ENCODE assay signal across 1 cellular context in genomic region chr19:58554494-58555368, GRCh38.
TF ChIP-seq lines count a peak whose summit lies in the region.

CHMP2A (minus strand) TSS chr19:58555105; CDS start chr19:58554212, 893 bp downstream.

TF ChIP-seq in HepG2, 621 proteins besides CTCF, POLR2A, EP300 and RAD21 (continued from another document and continues in another):
- no peak for TF ChIP-seq TFE3 (CRISPR knock-in tag; IDR thresholded peaks at IDR 0.05)
- TF ChIP-seq KDM3A (CRISPR knock-in tag; IDR thresholded peaks at IDR 0.05; ENCODE audit: low read depth): 0 out of 2 replicates have a peak, but pooled peaks have one; percentile 31
- no peak for TF ChIP-seq FOXO1 (CRISPR knock-in tag; IDR thresholded peaks at IDR 0.05)
- 0 out of 2 replicates have a peak, but pooled peaks have one; percentile 10 for TF ChIP-seq EED (CRISPR knock-in tag; IDR thresholded peaks at IDR 0.05)
- TF ChIP-seq, protein P1, sequence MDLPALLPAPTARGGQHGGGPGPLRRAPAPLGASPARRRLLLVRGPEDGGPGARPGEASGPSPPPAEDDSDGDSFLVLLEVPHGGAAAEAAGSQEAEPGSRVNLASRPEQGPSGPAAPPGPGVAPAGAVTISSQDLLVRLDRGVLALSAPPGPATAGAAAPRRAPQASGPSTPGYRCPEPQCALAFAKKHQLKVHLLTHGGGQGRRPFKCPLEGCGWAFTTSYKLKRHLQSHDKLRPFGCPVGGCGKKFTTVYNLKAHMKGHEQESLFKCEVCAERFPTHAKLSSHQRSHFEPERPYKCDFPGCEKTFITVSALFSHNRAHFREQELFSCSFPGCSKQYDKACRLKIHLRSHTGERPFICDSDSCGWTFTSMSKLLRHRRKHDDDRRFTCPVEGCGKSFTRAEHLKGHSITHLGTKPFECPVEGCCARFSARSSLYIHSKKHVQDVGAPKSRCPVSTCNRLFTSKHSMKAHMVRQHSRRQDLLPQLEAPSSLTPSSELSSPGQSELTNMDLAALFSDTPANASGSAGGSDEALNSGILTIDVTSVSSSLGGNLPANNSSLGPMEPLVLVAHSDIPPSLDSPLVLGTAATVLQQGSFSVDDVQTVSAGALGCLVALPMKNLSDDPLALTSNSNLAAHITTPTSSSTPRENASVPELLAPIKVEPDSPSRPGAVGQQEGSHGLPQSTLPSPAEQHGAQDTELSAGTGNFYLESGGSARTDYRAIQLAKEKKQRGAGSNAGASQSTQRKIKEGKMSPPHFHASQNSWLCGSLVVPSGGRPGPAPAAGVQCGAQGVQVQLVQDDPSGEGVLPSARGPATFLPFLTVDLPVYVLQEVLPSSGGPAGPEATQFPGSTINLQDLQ (CRISPR knock-in tag; IDR thresholded peaks at IDR 0.05): no peak
- no peak for TF ChIP-seq CC2D1A (CRISPR knock-in tag; IDR thresholded peaks at IDR 0.05)
- TF ChIP-seq ZNF451 (CRISPR knock-in tag; IDR thresholded peaks at IDR 0.05): no peak
- no peak for TF ChIP-seq TGIF2 (CRISPR knock-in tag; IDR thresholded peaks at IDR 0.05)
- no peak for TF ChIP-seq KDM1A (CRISPR knock-in tag; IDR thresholded peaks at IDR 0.05)
- TF ChIP-seq CCAR2 (optimal IDR thresholded peaks at IDR 0.05; ENCODE audit: low read depth, low read length): no peak
- TF ChIP-seq, protein P2, sequence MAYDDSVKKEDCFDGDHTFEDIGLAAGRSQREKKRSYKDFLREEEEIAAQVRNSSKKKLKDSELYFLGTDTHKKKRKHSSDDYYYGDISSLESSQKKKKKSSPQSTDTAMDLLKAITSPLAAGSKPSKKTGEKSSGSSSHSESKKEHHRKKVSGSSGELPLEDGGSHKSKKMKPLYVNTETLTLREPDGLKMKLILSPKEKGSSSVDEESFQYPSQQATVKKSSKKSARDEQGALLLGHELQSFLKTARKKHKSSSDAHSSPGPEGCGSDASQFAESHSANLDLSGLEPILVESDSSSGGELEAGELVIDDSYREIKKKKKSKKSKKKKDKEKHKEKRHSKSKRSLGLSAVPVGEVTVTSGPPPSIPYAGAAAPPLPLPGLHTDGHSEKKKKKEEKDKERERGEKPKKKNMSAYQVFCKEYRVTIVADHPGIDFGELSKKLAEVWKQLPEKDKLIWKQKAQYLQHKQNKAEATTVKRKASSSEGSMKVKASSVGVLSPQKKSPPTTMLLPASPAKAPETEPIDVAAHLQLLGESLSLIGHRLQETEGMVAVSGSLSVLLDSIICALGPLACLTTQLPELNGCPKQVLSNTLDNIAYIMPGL (CRISPR knock-in tag; IDR thresholded peaks at IDR 0.05; ENCODE audit: borderline replicate concordance in 1 of 2, low read depth in 1 of 2): peak in 1 of 2 experiments; percentile 62; a peak in 3 of 4 replicates
- TF ChIP-seq, protein P3, sequence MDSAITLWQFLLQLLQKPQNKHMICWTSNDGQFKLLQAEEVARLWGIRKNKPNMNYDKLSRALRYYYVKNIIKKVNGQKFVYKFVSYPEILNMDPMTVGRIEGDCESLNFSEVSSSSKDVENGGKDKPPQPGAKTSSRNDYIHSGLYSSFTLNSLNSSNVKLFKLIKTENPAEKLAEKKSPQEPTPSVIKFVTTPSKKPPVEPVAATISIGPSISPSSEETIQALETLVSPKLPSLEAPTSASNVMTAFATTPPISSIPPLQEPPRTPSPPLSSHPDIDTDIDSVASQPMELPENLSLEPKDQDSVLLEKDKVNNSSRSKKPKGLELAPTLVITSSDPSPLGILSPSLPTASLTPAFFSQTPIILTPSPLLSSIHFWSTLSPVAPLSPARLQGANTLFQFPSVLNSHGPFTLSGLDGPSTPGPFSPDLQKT (CRISPR knock-in tag; IDR thresholded peaks at IDR 0.05; ENCODE audit: borderline replicate concordance): no peak
- no peak for TF ChIP-seq HNF4A (CRISPR knock-in tag; IDR thresholded peaks at IDR 0.05)
- peak; percentile 35; the same call in 1 of the 2 replicates for TF ChIP-seq ATF1 (CRISPR knock-in tag; IDR thresholded peaks at IDR 0.05)
- no peak for TF ChIP-seq RCOR2 (CRISPR knock-in tag; IDR thresholded peaks at IDR 0.05)
- TF ChIP-seq, protein P4, sequence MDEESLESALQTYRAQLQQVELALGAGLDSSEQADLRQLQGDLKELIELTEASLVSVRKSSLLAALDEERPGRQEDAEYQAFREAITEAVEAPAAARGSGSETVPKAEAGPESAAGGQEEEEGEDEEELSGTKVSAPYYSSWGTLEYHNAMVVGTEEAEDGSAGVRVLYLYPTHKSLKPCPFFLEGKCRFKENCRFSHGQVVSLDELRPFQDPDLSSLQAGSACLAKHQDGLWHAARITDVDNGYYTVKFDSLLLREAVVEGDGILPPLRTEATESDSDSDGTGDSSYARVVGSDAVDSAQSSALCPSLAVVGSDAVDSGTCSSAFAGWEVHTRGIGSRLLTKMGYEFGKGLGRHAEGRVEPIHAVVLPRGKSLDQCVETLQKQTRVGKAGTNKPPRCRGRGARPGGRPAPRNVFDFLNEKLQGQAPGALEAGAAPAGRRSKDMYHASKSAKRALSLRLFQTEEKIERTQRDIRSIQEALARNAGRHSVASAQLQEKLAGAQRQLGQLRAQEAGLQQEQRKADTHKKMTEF (CRISPR knock-in tag; IDR thresholded peaks at IDR 0.05): peak; percentile 63; the same call in 1 of the 2 replicates
- TF ChIP-seq, protein P5, sequence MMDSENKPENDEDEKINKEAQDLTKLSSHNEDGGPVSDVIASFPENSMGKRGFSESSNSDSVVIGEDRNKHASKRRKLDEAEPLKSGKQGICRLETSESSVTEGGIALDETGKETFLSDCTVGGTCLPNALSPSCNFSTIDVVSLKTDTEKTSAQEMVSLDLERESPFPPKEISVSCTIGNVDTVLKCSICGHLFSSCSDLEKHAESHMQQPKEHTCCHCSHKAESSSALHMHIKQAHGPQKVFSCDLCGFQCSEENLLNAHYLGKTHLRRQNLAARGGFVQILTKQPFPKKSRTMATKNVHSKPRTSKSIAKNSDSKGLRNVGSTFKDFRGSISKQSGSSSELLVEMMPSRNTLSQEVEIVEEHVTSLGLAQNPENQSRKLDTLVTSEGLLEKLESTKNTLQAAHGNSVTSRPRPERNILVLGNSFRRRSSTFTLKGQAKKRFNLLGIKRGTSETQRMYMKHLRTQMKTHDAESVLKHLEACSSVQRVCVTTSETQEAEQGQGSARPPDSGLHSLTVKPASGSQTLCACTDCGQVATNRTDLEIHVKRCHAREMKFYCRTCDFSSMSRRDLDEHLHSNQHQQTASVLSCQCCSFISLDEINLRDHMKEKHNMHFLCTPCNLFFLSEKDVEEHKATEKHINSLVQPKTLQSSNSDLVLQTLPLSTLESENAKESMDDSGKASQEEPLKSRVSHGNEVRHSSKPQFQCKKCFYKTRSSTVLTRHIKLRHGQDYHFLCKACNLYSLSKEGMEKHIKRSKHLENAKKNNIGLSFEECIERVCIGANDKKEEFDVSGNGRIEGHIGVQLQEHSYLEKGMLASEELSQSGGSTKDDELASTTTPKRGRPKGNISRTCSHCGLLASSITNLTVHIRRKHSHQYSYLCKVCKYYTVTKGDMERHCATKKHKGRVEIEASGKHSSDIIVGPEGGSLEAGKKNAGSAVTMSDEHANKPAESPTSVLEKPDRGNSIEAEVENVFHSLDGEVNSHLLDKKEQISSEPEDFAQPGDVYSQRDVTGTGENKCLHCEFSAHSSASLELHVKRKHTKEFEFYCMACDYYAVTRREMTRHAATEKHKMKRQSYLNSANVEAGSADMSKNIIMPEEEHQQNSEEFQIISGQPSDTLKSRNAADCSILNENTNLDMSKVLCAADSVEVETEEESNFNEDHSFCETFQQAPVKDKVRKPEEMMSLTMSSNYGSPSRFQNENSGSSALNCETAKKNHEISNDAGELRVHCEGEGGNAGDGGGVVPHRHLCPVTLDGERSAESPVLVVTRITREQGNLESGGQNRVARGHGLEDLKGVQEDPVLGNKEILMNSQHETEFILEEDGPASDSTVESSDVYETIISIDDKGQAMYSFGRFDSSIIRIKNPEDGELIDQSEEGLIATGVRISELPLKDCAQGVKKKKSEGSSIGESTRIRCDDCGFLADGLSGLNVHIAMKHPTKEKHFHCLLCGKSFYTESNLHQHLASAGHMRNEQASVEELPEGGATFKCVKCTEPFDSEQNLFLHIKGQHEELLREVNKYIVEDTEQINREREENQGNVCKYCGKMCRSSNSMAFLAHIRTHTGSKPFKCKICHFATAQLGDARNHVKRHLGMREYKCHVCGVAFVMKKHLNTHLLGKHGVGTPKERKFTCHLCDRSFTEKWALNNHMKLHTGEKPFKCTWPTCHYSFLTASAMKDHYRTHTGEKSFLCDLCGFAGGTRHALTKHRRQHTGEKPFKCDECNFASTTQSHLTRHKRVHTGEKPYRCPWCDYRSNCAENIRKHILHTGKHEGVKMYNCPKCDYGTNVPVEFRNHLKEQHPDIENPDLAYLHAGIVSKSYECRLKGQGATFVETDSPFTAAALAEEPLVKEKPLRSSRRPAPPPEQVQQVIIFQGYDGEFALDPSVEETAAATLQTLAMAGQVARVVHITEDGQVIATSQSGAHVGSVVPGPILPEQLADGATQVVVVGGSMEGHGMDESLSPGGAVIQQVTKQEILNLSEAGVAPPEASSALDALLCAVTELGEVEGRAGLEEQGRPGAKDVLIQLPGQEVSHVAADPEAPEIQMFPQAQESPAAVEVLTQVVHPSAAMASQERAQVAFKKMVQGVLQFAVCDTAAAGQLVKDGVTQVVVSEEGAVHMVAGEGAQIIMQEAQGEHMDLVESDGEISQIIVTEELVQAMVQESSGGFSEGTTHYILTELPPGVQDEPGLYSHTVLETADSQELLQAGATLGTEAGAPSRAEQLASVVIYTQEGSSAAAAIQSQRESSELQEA (CRISPR knock-in tag; IDR thresholded peaks at IDR 0.05; ENCODE audit: not compliant biosample characterization): peak; percentile 72
- TF ChIP-seq GTF3A (CRISPR knock-in tag; conservative IDR thresholded peaks at IDR 0.05): no peak
- TF ChIP-seq HNRNPH1 (optimal IDR thresholded peaks at IDR 0.05; ENCODE audit: low read depth, low read length): no peak
- TF ChIP-seq ZNF790 (CRISPR knock-in tag; IDR thresholded peaks at IDR 0.05; ENCODE audit: borderline replicate concordance): no peak
- no peak for TF ChIP-seq ZBTB42 (CRISPR knock-in tag; IDR thresholded peaks at IDR 0.05)
- no peak for TF ChIP-seq PCBP2 (optimal IDR thresholded peaks at IDR 0.05; ENCODE audit: low read depth, low read length, poor library complexity, severe bottlenecking)
- 0 out of 2 replicates have a peak, but pooled peaks have one; percentile 38 for TF ChIP-seq POGK (CRISPR knock-in tag; conservative IDR thresholded peaks at IDR 0.05)
- TF ChIP-seq ARNT (IDR thresholded peaks at IDR 0.05): no peak
- TF ChIP-seq ZBTB3 (CRISPR knock-in tag; IDR thresholded peaks at IDR 0.05; ENCODE audit: borderline replicate concordance, low read depth): no peak
- no peak for TF ChIP-seq SIX4 (CRISPR knock-in tag; IDR thresholded peaks at IDR 0.05)
- no peak for TF ChIP-seq HOXD1 (CRISPR knock-in tag; IDR thresholded peaks at IDR 0.05)
- no peak for TF ChIP-seq MEIS2 (CRISPR knock-in tag; IDR thresholded peaks at IDR 0.05)
- TF ChIP-seq, protein P6, sequence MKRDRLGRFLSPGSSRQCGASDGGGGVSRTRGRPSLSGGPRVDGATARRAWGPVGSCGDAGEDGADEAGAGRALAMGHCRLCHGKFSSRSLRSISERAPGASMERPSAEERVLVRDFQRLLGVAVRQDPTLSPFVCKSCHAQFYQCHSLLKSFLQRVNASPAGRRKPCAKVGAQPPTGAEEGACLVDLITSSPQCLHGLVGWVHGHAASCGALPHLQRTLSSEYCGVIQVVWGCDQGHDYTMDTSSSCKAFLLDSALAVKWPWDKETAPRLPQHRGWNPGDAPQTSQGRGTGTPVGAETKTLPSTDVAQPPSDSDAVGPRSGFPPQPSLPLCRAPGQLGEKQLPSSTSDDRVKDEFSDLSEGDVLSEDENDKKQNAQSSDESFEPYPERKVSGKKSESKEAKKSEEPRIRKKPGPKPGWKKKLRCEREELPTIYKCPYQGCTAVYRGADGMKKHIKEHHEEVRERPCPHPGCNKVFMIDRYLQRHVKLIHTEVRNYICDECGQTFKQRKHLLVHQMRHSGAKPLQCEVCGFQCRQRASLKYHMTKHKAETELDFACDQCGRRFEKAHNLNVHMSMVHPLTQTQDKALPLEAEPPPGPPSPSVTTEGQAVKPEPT (CRISPR knock-in tag; IDR thresholded peaks at IDR 0.05; ENCODE audit: low read depth): no peak
- peak; percentile 83 for TF ChIP-seq HNF1B (CRISPR knock-in tag; IDR thresholded peaks at IDR 0.05)
- TF ChIP-seq, protein P7, sequence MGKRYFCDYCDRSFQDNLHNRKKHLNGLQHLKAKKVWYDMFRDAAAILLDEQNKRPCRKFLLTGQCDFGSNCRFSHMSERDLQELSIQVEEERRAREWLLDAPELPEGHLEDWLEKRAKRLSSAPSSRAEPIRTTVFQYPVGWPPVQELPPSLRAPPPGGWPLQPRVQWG (CRISPR knock-in tag; IDR thresholded peaks at IDR 0.05; ENCODE audit: borderline replicate concordance, low read depth): no peak
- TF ChIP-seq NRL (CRISPR knock-in tag; IDR thresholded peaks at IDR 0.05; ENCODE audit: borderline replicate concordance): peak; percentile 67; the same call in 1 of the 2 replicates
